ENCODE assay signal across 11 cellular contexts in genomic region chrX:72105436-72105835, GRCh38. TPM values are rescaled to one million over a fixed set of nuclear protein-coding genes. Genes with fewer than 3 reads are reported as not detected.
DNase-seq lines count a peak whose midpoint lies in the region; ATAC-seq and TF ChIP-seq lines count a peak whose summit lies in the region.
"Had no signal": no experiment of that assay in that cellular context is flagged by ENCODE, and none has a peak within 500 bp of the region (broad histone marks: within the 10 kb centered on the region; RNA-seq: fewer than 3 reads in every experiment).

No MANE protein-coding gene starts in this region.

- H3K36me3 ChIP-seq in H7 (replicated peaks; ENCODE audit: control insufficient read depth, insufficient read depth, low read length) = no peaks in the 10 kb centered on the region
- H3K36me3 ChIP-seq in WERI-Rb-1 = no peaks in the 10 kb centered on the region

- peaks cover 48% of the 10 kb centered on the region for H3K4me1 Mint-ChIP-seq in stimulated activated effector memory CD8-positive, alpha-beta T cell treated with anti-CD3 and anti-CD28 coated beads, Interleukin-12 subunit alpha, Interleukin-12 subunit beta, amount 100 ng/mL, for 72 hours

- peak overlapping the region; percentile 55 for H3K4me3 Mint-ChIP-seq in stimulated activated effector memory CD8-positive, alpha-beta T cell treated with anti-CD3 and anti-CD28 coated beads, Interleukin-12 subunit alpha, Interleukin-12 subunit beta, amount 100 ng/mL, for 72 hours
- H3K4me3 Mint-ChIP-seq: activated B cell treated with CpG ODN at 0.5 μM for 24 hours had no signal

- H3K4me3 ChIP-seq in H7 (ENCODE audit: insufficient read depth, low read depth, low read length) (no peak overlapping the region), WERI-Rb-1 (ENCODE audit: low read depth, low read length) (no peak overlapping the region)

- H3K9me3 Mint-ChIP-seq in stimulated activated effector memory CD8-positive, alpha-beta T cell treated with anti-CD3 and anti-CD28 coated beads, Interleukin-12 subunit alpha, Interleukin-12 subunit beta, amount 100 ng/mL, for 72 hours = no peaks in the 10 kb centered on the region
- H3K9me3 Mint-ChIP-seq: activated B cell treated with CpG ODN at 0.5 μM for 24 hours had no signal

- no peak for TF ChIP-seq CTCF in WERI-Rb-1 (IDR thresholded peaks at IDR 0.05; ENCODE audit: low read depth, low read length)

- no peaks in the 10 kb centered on the region for H3K9me3 ChIP-seq in WERI-Rb-1 (ENCODE audit: severe bottlenecking)

- H3K27me3 ChIP-seq in H7 (ENCODE audit: control insufficient read depth, insufficient read depth, low read length) = no peaks in the 10 kb centered on the region
- H3K27me3 ChIP-seq in WERI-Rb-1 (ENCODE audit: insufficient read depth, low read depth, severe bottlenecking) = no peaks in the 10 kb centered on the region

- H3K27ac Mint-ChIP-seq in stimulated activated effector memory CD8-positive, alpha-beta T cell treated with anti-CD3 and anti-CD28 coated beads, Interleukin-12 subunit alpha, Interleukin-12 subunit beta, amount 100 ng/mL, for 72 hours = peak overlapping the region; percentile 90
- H3K27ac Mint-ChIP-seq: activated B cell treated with CpG ODN at 0.5 μM for 24 hours had no signal

- H3K36me3 Mint-ChIP-seq in stimulated activated effector memory CD8-positive, alpha-beta T cell treated with anti-CD3 and anti-CD28 coated beads, Interleukin-12 subunit alpha, Interleukin-12 subunit beta, amount 100 ng/mL, for 72 hours = peaks cover 12% of the 10 kb centered on the region

- peak; percentile 34 for DNase-seq in activated T-cell treated with anti-CD3 and anti-CD28 coated beads, Interleukin-2, amount 50 U/mL, for 1 hour
- DNase-seq in activated T-cell treated with anti-CD3 and anti-CD28 coated beads, Interleukin-2, amount 50 U/mL, for 48 hours = no peak
- peak; percentile 13 for DNase-seq in activated CD4-positive, alpha-beta T cell treated with anti-CD3 and anti-CD28 coated beads for 1 hour
- DNase-seq in stimulated activated effector memory CD8-positive, alpha-beta T cell treated with anti-CD3 and anti-CD28 coated beads, Interleukin-12 subunit alpha, Interleukin-12 subunit beta, amount 100 ng/mL, for 72 hours (ENCODE audit: low spot score in 2 of 2) = peak in 1 of 2 donors; percentile 53
- DNase-seq in HK-2 (ENCODE audit: unreplicated experiment) (no peak), H7 (no peak), WERI-Rb-1 (no peak)
- DNase-seq: activated B cell treated with CpG ODN at 0.5 μM for 24 hours, kidney glomerular epithelial cell, NCI-H2171 treated with DMSO at 0.1 percent for 48 hours had no signal

- peak; percentile 36 for ATAC-seq in HG03025 (IDR thresholded peaks at IDR 0.05; ENCODE audit: low FRiP score, unreplicated experiment)
- peak; percentile 78 for ATAC-seq in stimulated activated effector memory CD8-positive, alpha-beta T cell treated with anti-CD3 and anti-CD28 coated beads, Interleukin-12 subunit alpha, Interleukin-12 subunit beta, amount 100 ng/mL, for 72 hours

- H3K27ac ChIP-seq in WERI-Rb-1 = no peak overlapping the region

RNA-seq across cellular contexts. Expression of gene RTL5, which starts 26.3 kb away (rescaled TPM):
- total RNA-seq in H7 (2014; rRNA removed; shearing (Covaris generic)) = 1.3 and 1.5 TPM in 2 replicates

Comparison
In these comparisons a context has a peak if more than half of its experiments do, and no peak if none do; other contexts are left out.
1. DNase-seq: peak in activated T-cell treated with anti-CD3 and anti-CD28 coated beads, Interleukin-2, amount 50 U/mL, for 1 hour (single experiment) and activated CD4-positive, alpha-beta T cell treated with anti-CD3 and anti-CD28 coated beads for 1 hour (single experiment); none in activated T-cell treated with anti-CD3 and anti-CD28 coated beads, Interleukin-2, amount 50 U/mL, for 48 hours (0 of 2), HK-2 (single experiment), H7 (single experiment) and WERI-Rb-1 (single experiment).